ENCODE assay signal across 11 cellular contexts in genomic region chr18:58097907-58098166, GRCh38.
"Had no signal": no experiment of that assay in that cellular context is flagged by ENCODE, and none has a peak within 500 bp of the region (broad histone marks: within the 10 kb centered on the region; RNA-seq: fewer than 3 reads in every experiment).

No MANE protein-coding gene starts in this region.

- ATAC-seq: activated naive CD8-positive, alpha-beta T cell treated with anti-CD3 and anti-CD28 coated beads, Interleukin-2, amount 50 U/mL, for 24 hours; naive thymus-derived CD4-positive, alpha-beta T cell; psoas muscle had no signal

- DNase-seq: activated CD4-positive, alpha-beta T cell treated with anti-CD3 and anti-CD28 coated beads for 48 hours; activated naive CD4-positive, alpha-beta T cell treated with Interleukin-2 at 50 U/mL for 16 hours; activated naive CD8-positive, alpha-beta T cell treated with anti-CD3 and anti-CD28 coated beads, Interleukin-2, amount 50 U/mL, for 24 hours; central memory CD4-positive, alpha-beta T cell; naive thymus-derived CD4-positive, alpha-beta T cell; psoas muscle; sigmoid colon; stimulated activated CD4-positive, alpha-beta T cell treated with anti-CD3 and anti-CD28 coated beads, Interleukin-12 subunit alpha, Interleukin-12 subunit beta, amount 100 ng/mL, for 4 hours; stimulated activated naive CD4-positive, alpha-beta T cell treated with Interleukin-2 at 50 U/mL for 16 hours; WERI-Rb-1 had no signal

- H3K4me3 ChIP-seq: psoas muscle, sigmoid colon had no signal

- H3K4me1 ChIP-seq: psoas muscle had no signal

- H3K27me3 ChIP-seq: sigmoid colon had no signal

- H3K36me3 ChIP-seq: neutrophil, sigmoid colon had no signal

- H3K9me3 ChIP-seq: neutrophil, psoas muscle, sigmoid colon had no signal

- H3K27ac ChIP-seq: neutrophil, psoas muscle, WERI-Rb-1 had no signal
